In genomic region chr7:5596046-5596895, GRCh38 we compare ENCODE assay signal across 7 cellular contexts. TPM values are rescaled to one million over a fixed set of nuclear protein-coding genes. Genes with fewer than 3 reads are reported as not detected.
A peak's percentile ranks its signal among the peaks of the same experiment; 100 is the strongest.
DNase-seq lines count a peak whose midpoint lies in the region; ATAC-seq and TF ChIP-seq lines count a peak whose summit lies in the region.

No MANE protein-coding gene starts in this region.

- H3K9ac ChIP-seq in rectal smooth muscle tissue (ENCODE audit: low read length), result no peak overlapping the region

- H3K36me3 ChIP-seq in RWPE2 (ENCODE audit: low read depth) (peaks cover 55% of the 10 kb centered on the region), cardiac muscle cell (no peaks in the 10 kb centered on the region), rectal smooth muscle tissue (ENCODE audit: control insufficient read depth, insufficient read depth, low read length) (no peaks in the 10 kb centered on the region), aorta (ENCODE audit: control insufficient read depth in 1 of 2, insufficient read depth in 2 of 2, low read length in 1 of 2) (no peaks in the 10 kb centered on the region)

- intact Hi-C loops in aorta (cut with DNase I), result loop anchor here in 1 of 2 donors (5.0 kb wide), 1 partner anchor 36 kb away; no protein-coding TSS in a partner anchor

- H3K27ac Mint-ChIP-seq in activated naive CD4-positive, alpha-beta T cell treated with anti-CD3 and anti-CD28 coated beads, Interleukin-2, amount 50 U/mL, for 72 hours, result peak overlapping the region; percentile 70 to 92

- no peaks in the 10 kb centered on the region for H3K27me3 ChIP-seq in RWPE2 (ENCODE audit: insufficient read depth, poor library complexity, severe bottlenecking)
- no peaks in the 10 kb centered on the region for H3K27me3 ChIP-seq in cardiac muscle cell
- peaks cover 14% of the 10 kb centered on the region for H3K27me3 ChIP-seq in rectal smooth muscle tissue (ENCODE audit: control insufficient read depth, insufficient read depth, low read length)
- H3K27me3 ChIP-seq in aorta (ENCODE audit: control insufficient read depth in 1 of 2, insufficient read depth in 2 of 2, low read length in 1 of 2), result peaks cover 0 to 2% of the 10 kb centered on the region in 2 donors

- 16 to 20% methylated on average over 20 to 24 of the region's 24 CpGs for WGBS in aorta, 2 donors

- DNase-seq in GOT3 (lab: John Stamatoyannopoulos, UW), result peak; percentile 77
- DNase-seq in RWPE2 (ENCODE audit: low spot score), result peak; percentile 97
- peak; percentile 78 to 80 for DNase-seq in activated naive CD4-positive, alpha-beta T cell treated with anti-CD3 and anti-CD28 coated beads, Interleukin-2, amount 50 U/mL, for 72 hours (ENCODE audit: low spot score in 2 of 2)
- peak; percentile 56 to 96 for DNase-seq in cardiac muscle cell (ENCODE audit: low read depth in 1 of 2, low spot score in 1 of 2)
- peak; percentile 95 to 96 for DNase-seq in aorta
- no peak for DNase-seq in inferior parietal cortex (ENCODE audit: extremely low spot score)

- peaks cover 0 to 21% of the 10 kb centered on the region in 2 donors for H3K36me3 Mint-ChIP-seq in activated naive CD4-positive, alpha-beta T cell treated with anti-CD3 and anti-CD28 coated beads, Interleukin-2, amount 50 U/mL, for 72 hours

- H3K9me3 ChIP-seq in RWPE2 (ENCODE audit: severe bottlenecking) (no peaks in the 10 kb centered on the region), cardiac muscle cell (ENCODE audit: low read depth) (no peaks in the 10 kb centered on the region), aorta (ENCODE audit: control insufficient read depth, low read length) (no peaks in the 10 kb centered on the region)

- H3K4me1 ChIP-seq in RWPE2 (ENCODE audit: insufficient read depth, poor library complexity, severe bottlenecking) (peaks cover 43% of the 10 kb centered on the region), cardiac muscle cell (ENCODE audit: low read depth) (peaks cover 32% of the 10 kb centered on the region), rectal smooth muscle tissue (ENCODE audit: control insufficient read depth, insufficient read depth, low read length) (peaks cover 3% of the 10 kb centered on the region), aorta (ENCODE audit: control insufficient read depth in 1 of 2, insufficient read depth in 2 of 2, low read length in 2 of 2) (no peaks in the 10 kb centered on the region)

- ATAC-seq in RWPE2 (ENCODE audit: low read depth) (peak; percentile 58), aorta (ENCODE audit: low FRiP score) (peak; percentile 79)
- ATAC-seq in activated naive CD4-positive, alpha-beta T cell treated with anti-CD3 and anti-CD28 coated beads, Interleukin-2, amount 50 U/mL, for 72 hours, result peak; percentile 74 to 93

- H3K27ac ChIP-seq in RWPE2 (ENCODE audit: poor library complexity, severe bottlenecking) (peak overlapping the region; percentile 99), cardiac muscle cell (peak overlapping the region; percentile 86), rectal smooth muscle tissue (ENCODE audit: low read depth, low read length) (peak overlapping the region; percentile 6), aorta (ENCODE audit: low read depth in 1 of 2, low read length in 2 of 2) (peak overlapping the region in 1 of 2 donors; percentile 4)

- H3K9me3 Mint-ChIP-seq in activated naive CD4-positive, alpha-beta T cell treated with anti-CD3 and anti-CD28 coated beads, Interleukin-2, amount 50 U/mL, for 72 hours, result no peaks in the 10 kb centered on the region

- peak overlapping the region; percentile 50 for H3K4me3 ChIP-seq in RWPE2 (ENCODE audit: severe bottlenecking)
- peak overlapping the region; percentile 86 for H3K4me3 ChIP-seq in cardiac muscle cell
- H3K4me3 ChIP-seq in rectal smooth muscle tissue (ENCODE audit: low read length), result peak overlapping the region; percentile 73
- H3K4me3 ChIP-seq in aorta (ENCODE audit: low read length in 2 of 2), result peak overlapping the region; percentile 4 to 74

- TF ChIP-seq CTCF in RWPE2 (IDR thresholded peaks at IDR 0.05; ENCODE audit: poor library complexity, severe bottlenecking), result no peak
- TF ChIP-seq CTCF in cardiac muscle cell (IDR thresholded peaks at IDR 0.05; ENCODE audit: low read depth, low read length), result no peak

RNA-seq across cellular contexts. Expression of gene FSCN1, which starts 3.7 kb away (rescaled TPM):
- 10 to 100 TPM in 1 of 2 donors, 1 to 10 TPM in 1; 3.6 to 91.9 TPM for total RNA-seq in activated naive CD4-positive, alpha-beta T cell treated with anti-CD3 and anti-CD28 coated beads, Interleukin-2, amount 50 U/mL, for 72 hours
- 340 and 364 TPM in 2 replicates for total RNA-seq in cardiac muscle cell
- polyA plus RNA-seq in cardiac muscle cell, result 171 and 180 TPM in 2 replicates
- total RNA-seq in aorta, result 10 to 100 TPM; 35.1 to 59.4 TPM
- polyA plus RNA-seq in aorta, result 10 to 100 TPM in 1 of 2 donors, 1 to 10 TPM in 1; 9.0 to 16.7 TPM
